In the genomic region with DNA sequence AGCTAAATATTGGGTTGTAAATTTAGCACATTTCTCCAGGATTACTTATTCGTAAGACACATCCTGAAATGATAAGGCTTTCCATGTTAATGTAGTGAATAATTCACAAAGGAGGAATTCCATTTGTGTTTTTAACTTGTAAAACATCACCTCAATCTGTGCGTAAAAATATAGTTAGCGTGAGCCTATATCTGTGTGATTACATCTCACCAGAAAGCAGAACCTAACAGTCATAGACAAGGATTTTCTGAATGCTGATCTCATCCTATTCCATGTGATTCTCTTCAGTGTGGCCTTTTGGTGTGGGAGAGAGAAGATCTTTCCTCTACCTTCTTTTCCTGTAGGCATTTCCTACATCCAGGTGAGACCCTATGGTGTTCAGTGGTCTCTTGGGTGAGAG, we compare ENCODE assay signal across 13 cellular contexts.
"Had no signal": no experiment of that assay in that cellular context is flagged by ENCODE, and none has a peak within 500 bp of the region (broad histone marks: within the 10 kb centered on the region; RNA-seq: fewer than 3 reads in every experiment).

No MANE protein-coding gene starts in this region.

- H3K27ac ChIP-seq: pancreas, vagina had no signal

- H3K4me3 ChIP-seq: adrenal gland, dorsolateral prefrontal cortex, pancreas, tibial nerve, vagina had no signal

- ATAC-seq: left ventricle myocardium superior, pancreas, T-helper 17 cell had no signal

- H3K9me3 ChIP-seq: adrenal gland, pancreas, tibial nerve, vagina had no signal

- DNase-seq: activated CD4-positive, alpha-beta T cell treated with anti-CD3 and anti-CD28 coated beads, Interleukin-2, amount 10 ng/mL, durations not matched to agents 7 days and 5 days; activated CD4-positive, CD25-positive, alpha-beta regulatory T cell; activated naive CD4-positive, alpha-beta T cell treated with anti-CD3 and anti-CD28 coated beads, Interleukin-2, amount 10 ng/mL, durations not matched to agents 7 days and 5 days; activated T-cell treated with anti-CD3 and anti-CD28 coated beads for 4 hours; adrenal gland; dorsolateral prefrontal cortex; kidney; left ventricle myocardium superior; mesendoderm; pancreas; T-helper 17 cell had no signal

- H3K36me3 ChIP-seq: adrenal gland, pancreas, tibial nerve, vagina had no signal

- H3K27me3 ChIP-seq: adrenal gland, dorsolateral prefrontal cortex, pancreas, tibial nerve, vagina had no signal
